ENCODE assay signal across 8 cellular contexts in the genomic region with DNA sequence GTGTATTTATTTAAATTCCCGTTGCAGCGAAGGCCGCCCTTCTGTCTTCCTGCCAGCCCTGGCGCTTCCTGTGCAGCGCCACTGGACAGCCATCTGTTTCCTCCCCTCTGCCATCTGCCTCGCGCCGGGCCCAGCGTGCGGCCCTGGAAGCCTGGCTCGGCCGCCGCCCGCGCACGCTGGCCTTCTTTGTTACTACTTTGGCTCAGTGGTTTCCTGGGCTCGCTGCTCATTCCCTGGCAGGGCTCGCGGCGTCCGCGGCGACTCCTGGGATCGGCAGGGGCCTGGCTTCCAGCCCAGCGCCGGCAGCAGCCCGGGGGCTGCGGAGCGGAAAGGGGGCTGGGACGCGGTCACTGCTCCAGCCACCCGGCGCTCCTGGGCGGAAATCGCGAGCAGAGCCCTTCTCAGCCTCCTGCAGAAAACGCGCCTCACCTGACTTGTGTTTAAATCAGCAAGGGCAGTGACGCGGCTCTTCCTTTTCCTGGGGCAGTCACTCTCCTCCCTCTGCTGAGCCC. TPM values are rescaled to one million over a fixed set of nuclear protein-coding genes. Genes with fewer than 3 reads are reported as not detected.
A peak's percentile ranks its signal among the peaks of the same experiment; 100 is the strongest.
DNase-seq lines count a peak whose midpoint lies in the region; ATAC-seq, FAIRE-seq and TF ChIP-seq lines count a peak whose summit lies in the region.

No MANE protein-coding gene starts in this region.

- H3K27ac Mint-ChIP-seq in chondrocyte (ENCODE audit: unreplicated experiment): peak overlapping the region; percentile 94

- H3K9me3 Mint-ChIP-seq in chondrocyte (ENCODE audit: low read depth): no peaks in the 10 kb centered on the region

- peak; percentile 76 for FAIRE-seq in GM12891 (lab: Jason Lieb, UNC)

- no peaks in the 10 kb centered on the region for H3K36me3 Mint-ChIP-seq in chondrocyte (ENCODE audit: low read depth)

- peak overlapping the region; percentile 33 for H3K4me3 ChIP-seq in kidney epithelial cell (ENCODE audit: low read depth, low read length)
- H3K4me3 ChIP-seq in smooth muscle cell: peak overlapping the region; percentile 55

- H4K20me1 ChIP-seq in smooth muscle cell (ENCODE audit: low read depth): peaks cover 4% of the 10 kb centered on the region

- peak overlapping the region; percentile 91 for H3K4me2 ChIP-seq in smooth muscle cell

- peak overlapping the region; percentile 77 for H3K4me3 Mint-ChIP-seq in chondrocyte (ENCODE audit: unreplicated experiment)

- 6% methylated on average over 40 of the region's 40 CpGs for WGBS in smooth muscle cell (ENCODE audit: low lambda C conversion rate)

- TF ChIP-seq CTCF in chondrocyte (IDR thresholded peaks at IDR 0.05): peak; percentile 41
- no peak for TF ChIP-seq CTCF in kidney epithelial cell (IDR thresholded peaks at IDR 0.05; ENCODE audit: insufficient read depth, low read length, poor library complexity, severe bottlenecking)
- no peak for TF ChIP-seq CTCF in smooth muscle cell (IDR thresholded peaks at IDR 0.05; ENCODE audit: borderline replicate concordance, insufficient read depth, poor library complexity, severe bottlenecking)

- no peaks in the 10 kb centered on the region for H3K9me3 ChIP-seq in smooth muscle cell (replicated peaks; ENCODE audit: low read depth)

- ATAC-seq in HG02763 (IDR thresholded peaks at IDR 0.05; ENCODE audit: unreplicated experiment): peak; percentile 62
- ATAC-seq in activated CD4-positive, CD25-positive, alpha-beta regulatory T cell treated with anti-CD3 and anti-CD28 coated beads, Interleukin-2, amount 50 U/mL, for 24 hours: peak; percentile 69 to 73

- peak overlapping the region; percentile 66 for H3K9ac ChIP-seq in smooth muscle cell (ENCODE audit: low read depth)

- H3K4me1 ChIP-seq in smooth muscle cell (ENCODE audit: low read depth): peaks cover 7% of the 10 kb centered on the region

- no peak for TF ChIP-seq POLR2A in GM12891 (IDR thresholded peaks at IDR 0.05; ENCODE audit: low read depth, low read length)

- H2AFZ ChIP-seq in smooth muscle cell (ENCODE audit: low read depth): peak overlapping the region; percentile 79

- H3F3A ChIP-seq in smooth muscle cell (ENCODE audit: low read depth): peaks cover 6% of the 10 kb centered on the region

- peaks cover 11% of the 10 kb centered on the region for H3K4me1 Mint-ChIP-seq in chondrocyte (ENCODE audit: low read depth)

- H3K27ac ChIP-seq in smooth muscle cell (ENCODE audit: low read depth): peak overlapping the region; percentile 83

- H3K27me3 ChIP-seq in kidney epithelial cell (ENCODE audit: control insufficient read depth, insufficient read depth, low read length): no peaks in the 10 kb centered on the region
- no peaks in the 10 kb centered on the region for H3K27me3 ChIP-seq in smooth muscle cell (ENCODE audit: low read depth)

- H3K27me3 Mint-ChIP-seq in chondrocyte (ENCODE audit: low read depth): no peaks in the 10 kb centered on the region

- H3K36me3 ChIP-seq in kidney epithelial cell (ENCODE audit: control insufficient read depth, insufficient read depth, low read length) (no peaks in the 10 kb centered on the region), smooth muscle cell (ENCODE audit: low read depth) (no peaks in the 10 kb centered on the region)

- DNase-seq in GM12891 (ENCODE audit: insufficient read length, low spot score): peak; percentile 37
- DNase-seq in NCI-H2227 treated with DMSO at 0.1 percent for 48 hours (lab: John Stamatoyannopoulos, UW): peak; percentile 47
- DNase-seq in chondrocyte (ENCODE audit: low spot score): no peak
- DNase-seq in kidney epithelial cell (ENCODE audit: low read depth): no peak
- peak; percentile 30 for DNase-seq in smooth muscle cell (lab: John Stamatoyannopoulos, UW; ENCODE audit: unreplicated experiment)
- no peak for DNase-seq in NAMALWA (ENCODE audit: low spot score)

- peaks cover 33% of the 10 kb centered on the region for H3K79me2 ChIP-seq in smooth muscle cell (ENCODE audit: low read depth)

TF ChIP-seq in GM12891, 5 proteins besides CTCF, POLR2A, EP300 and RAD21:
- TF ChIP-seq TAF1 (IDR thresholded peaks at IDR 0.05; ENCODE audit: low read depth, low read length) (no peak), SPI1 (IDR thresholded peaks at IDR 0.05; ENCODE audit: low read depth, low read length) (no peak), PAX5 (IDR thresholded peaks at IDR 0.05; ENCODE audit: insufficient read depth, low read length, severe bottlenecking) (peak; percentile 30), POU2F2 (IDR thresholded peaks at IDR 0.05; ENCODE audit: low read depth, low read length) (no peak), POLR2AphosphoS5 (IDR thresholded peaks at IDR 0.05; ENCODE audit: low read depth, low read length) (no peak)

RNA-seq across cellular contexts. Expression of a gene that starts 9.9 kb away (rescaled TPM):
- 8.0 TPM for polyA plus RNA-seq in GM12891 (2012; ENCODE audit: low read depth, missing spikeins)
- total RNA-seq in chondrocyte: 8.8 to 10.6 TPM (median 9.3 TPM) in 3 replicates
- total RNA-seq in kidney epithelial cell: 40.7 and 48.0 TPM in 2 replicates
- 7.2 and 23.4 TPM in 2 replicates for total RNA-seq in smooth muscle cell
- 43.1 and 70.6 TPM in 2 replicates for polyA plus RNA-seq in smooth muscle cell

Comparison
In these comparisons a context has a peak if more than half of its experiments do, and no peak if none do; other contexts are left out.
1. DNase-seq: peak in GM12891 (single experiment), NCI-H2227 treated with DMSO at 0.1 percent for 48 hours (single experiment) and smooth muscle cell (single experiment); none in chondrocyte (single experiment), kidney epithelial cell (single experiment) and NAMALWA (single experiment).